ENCODE assay signal across 11 cellular contexts in genomic region chr20:17992847-17993508, GRCh38. TPM values are rescaled to one million over a fixed set of nuclear protein-coding genes. Genes with fewer than 3 reads are reported as not detected.
DNase-seq lines count a peak whose midpoint lies in the region; ATAC-seq and TF ChIP-seq lines count a peak whose summit lies in the region.
"Had no signal": no experiment of that assay in that cellular context is flagged by ENCODE, and none has a peak within 500 bp of the region (broad histone marks: within the 10 kb centered on the region; RNA-seq: fewer than 3 reads in every experiment).

No MANE protein-coding gene starts in this region.

- TF ChIP-seq CTCF in spleen (IDR thresholded peaks at IDR 0.05 in 8 of 11, conservative IDR thresholded peaks at IDR 0.05 in 3 of 11): no peak

- intact Hi-C loops in activated naive CD4-positive, alpha-beta T cell treated with anti-CD3 and anti-CD28 coated beads for 36 hours (cut with micrococcal nuclease): loop anchor here (1.0 to 5.0 kb wide), 3 partner anchors 25 to 311 kb away; partner anchors contain the start of genes RRBP1 and SNX5
- intact Hi-C loops in spleen (cut with DNase I; ENCODE audit: low total_unique reads): loop anchor here (10.0 kb wide), 4 partner anchors 48 to 488 kb away; partner anchors contain the start of gene BFSP1

- H3K4me1 Mint-ChIP-seq in activated naive CD4-positive, alpha-beta T cell treated with anti-CD3 and anti-CD28 coated beads for 36 hours (ENCODE audit: low read depth): peaks cover 24% of the 10 kb centered on the region
- peaks cover 27% of the 10 kb centered on the region for H3K4me1 Mint-ChIP-seq in activated naive CD8-positive, alpha-beta T cell treated with anti-CD3 and anti-CD28 coated beads, Interleukin-2, amount 50 U/mL, for 24 hours

- peaks cover 20% of the 10 kb centered on the region for H3K36me3 Mint-ChIP-seq in activated naive CD4-positive, alpha-beta T cell treated with anti-CD3 and anti-CD28 coated beads for 36 hours (ENCODE audit: low read depth)
- H3K36me3 Mint-ChIP-seq in activated naive CD8-positive, alpha-beta T cell treated with anti-CD3 and anti-CD28 coated beads, Interleukin-2, amount 50 U/mL, for 24 hours (ENCODE audit: low read depth): peaks cover 21% of the 10 kb centered on the region

- H3K27ac ChIP-seq in spleen: peak overlapping the region in 6 of 8 donors; percentile 22 to 73 (median 40)
- H3K27ac ChIP-seq: WERI-Rb-1 had no signal

- H3K27me3 Mint-ChIP-seq in activated naive CD4-positive, alpha-beta T cell treated with anti-CD3 and anti-CD28 coated beads for 36 hours (ENCODE audit: low read depth): peaks cover 9% of the 10 kb centered on the region
- H3K27me3 Mint-ChIP-seq in activated naive CD8-positive, alpha-beta T cell treated with anti-CD3 and anti-CD28 coated beads, Interleukin-2, amount 50 U/mL, for 24 hours: peaks cover 5% of the 10 kb centered on the region

- H3K4me1 ChIP-seq in spleen: peaks cover 0 to 28% (median 11%) of the 10 kb centered on the region in 6 donors

- no peaks in the 10 kb centered on the region for H3K9me3 ChIP-seq in spleen

- TF ChIP-seq POLR2A in spleen (IDR thresholded peaks at IDR 0.05): no peak

- no peak overlapping the region for H3K4me3 Mint-ChIP-seq in activated naive CD4-positive, alpha-beta T cell treated with anti-CD3 and anti-CD28 coated beads for 36 hours
- no peak overlapping the region for H3K4me3 Mint-ChIP-seq in activated naive CD8-positive, alpha-beta T cell treated with anti-CD3 and anti-CD28 coated beads, Interleukin-2, amount 50 U/mL, for 24 hours

- H3K4me3 ChIP-seq in spleen: no peak overlapping the region

- peak overlapping the region; percentile 56 for H3K27ac Mint-ChIP-seq in activated naive CD4-positive, alpha-beta T cell treated with anti-CD3 and anti-CD28 coated beads for 36 hours
- H3K27ac Mint-ChIP-seq in activated naive CD8-positive, alpha-beta T cell treated with anti-CD3 and anti-CD28 coated beads, Interleukin-2, amount 50 U/mL, for 24 hours: peak overlapping the region; percentile 86

- no peak for DNase-seq in activated naive CD4-positive, alpha-beta T cell treated with anti-CD3 and anti-CD28 coated beads for 36 hours
- DNase-seq in activated naive CD4-positive, alpha-beta T cell treated with anti-CD3 and anti-CD28 coated beads, Interleukin-2, amount 50 U/mL, for 16 hours: no peak
- DNase-seq in NCI-H526 (lab: John Stamatoyannopoulos, UW) (peak; percentile 29 to 56), spleen (no peak), SHP77 (lab: John Stamatoyannopoulos, UW) (no peak), SHP77 treated with DMSO at 0.1 percent for 48 hours (lab: John Stamatoyannopoulos, UW) (no peak)
- DNase-seq in activated naive CD8-positive, alpha-beta T cell treated with anti-CD3 and anti-CD28 coated beads, Interleukin-2, amount 50 U/mL, for 24 hours: no peak
- DNase-seq: NCI-H2171 treated with DMSO at 0.1 percent for 48 hours, nucleus accumbens, WERI-Rb-1 had no signal

- no peaks in the 10 kb centered on the region for H3K9me3 Mint-ChIP-seq in activated naive CD4-positive, alpha-beta T cell treated with anti-CD3 and anti-CD28 coated beads for 36 hours
- no peaks in the 10 kb centered on the region for H3K9me3 Mint-ChIP-seq in activated naive CD8-positive, alpha-beta T cell treated with anti-CD3 and anti-CD28 coated beads, Interleukin-2, amount 50 U/mL, for 24 hours

- ATAC-seq in activated naive CD8-positive, alpha-beta T cell treated with anti-CD3 and anti-CD28 coated beads, Interleukin-2, amount 50 U/mL, for 24 hours: no peak
- ATAC-seq in GM18502 (IDR thresholded peaks at IDR 0.05; ENCODE audit: poor library complexity, unreplicated experiment): no peak

- H3K27me3 ChIP-seq in spleen (replicated peaks in 1 of 7): no peaks in the 10 kb centered on the region

- H3K36me3 ChIP-seq in spleen: peaks cover 0 to 42% (median 20%) of the 10 kb centered on the region in 6 donors

- CTCF ChIA-PET in activated naive CD4-positive, alpha-beta T cell treated with anti-CD3 and anti-CD28 coated beads for 36 hours (lab: Charles Lee): interaction anchor here (0.7 to 1.8 kb wide), 5 partner anchors 24 to 422 kb away, joined by 3 to 9 read pairs (median 3); partner anchors contain the start of genes MGME1 and SNX5

- WGBS in spleen, 5 donors: 46 to 68% (median 51%) methylated on average over 5 of the region's 5 CpGs

RNA-seq across cellular contexts. Expression of gene MGME1, which starts 24.2 kb away (rescaled TPM):
- 10 to 100 TPM; 28.7 to 30.6 TPM for total RNA-seq in activated naive CD4-positive, alpha-beta T cell treated with anti-CD3 and anti-CD28 coated beads for 36 hours
- total RNA-seq in spleen: 10 to 100 TPM; 20.9 to 33.4 (median 28.4) TPM
- polyA plus RNA-seq in spleen: 10 to 100 TPM; 22.5 to 33.1 (median 26.2) TPM

RNA-seq across cellular contexts. Expression of gene SNX5, which starts 24.4 kb away (rescaled TPM):
- 100 to 1,000 TPM; 228 to 237 TPM for total RNA-seq in activated naive CD4-positive, alpha-beta T cell treated with anti-CD3 and anti-CD28 coated beads for 36 hours
- 100 to 1,000 TPM; 126 to 261 (median 192) TPM for total RNA-seq in spleen
- 100 to 1,000 TPM; 151 to 181 (median 159) TPM for polyA plus RNA-seq in spleen

Comparison
In these comparisons a context has a peak if more than half of its experiments do, and no peak if none do; other contexts are left out.
1. DNase-seq: peak in NCI-H526 (2 of 2); none in activated naive CD4-positive, alpha-beta T cell treated with anti-CD3 and anti-CD28 coated beads for 36 hours (single experiment), activated naive CD4-positive, alpha-beta T cell treated with anti-CD3 and anti-CD28 coated beads, Interleukin-2, amount 50 U/mL, for 16 hours (single experiment), activated naive CD8-positive, alpha-beta T cell treated with anti-CD3 and anti-CD28 coated beads, Interleukin-2, amount 50 U/mL, for 24 hours (single experiment), spleen (single experiment), SHP77 (0 of 2) and SHP77 treated with DMSO at 0.1 percent for 48 hours (single experiment).